ENCODE assay signal across 9 cellular contexts in genomic region chr6:16206595-16207037, GRCh38. TPM values are rescaled to one million over a fixed set of nuclear protein-coding genes. Genes with fewer than 3 reads are reported as not detected.
DNase-seq lines count a peak whose midpoint lies in the region; ATAC-seq, FAIRE-seq and TF ChIP-seq lines count a peak whose summit lies in the region.
"Had no signal": no experiment of that assay in that cellular context is flagged by ENCODE, and none has a peak within 500 bp of the region (broad histone marks: within the 10 kb centered on the region; RNA-seq: fewer than 3 reads in every experiment).

No MANE protein-coding gene starts in this region.

- H3K27me3 Mint-ChIP-seq in activated CD8-positive, alpha-beta T cell treated with anti-CD3 and anti-CD28 coated beads for 36 hours = peaks cover 5% of the 10 kb centered on the region
- H3K27me3 Mint-ChIP-seq in nephron progenitor cell (ENCODE audit: low read depth, poor library complexity) = peaks cover 8% of the 10 kb centered on the region

- H3K9me3 Mint-ChIP-seq in activated CD8-positive, alpha-beta T cell treated with anti-CD3 and anti-CD28 coated beads for 36 hours = no peaks in the 10 kb centered on the region
- peaks cover 20% of the 10 kb centered on the region for H3K9me3 Mint-ChIP-seq in nephron progenitor cell

- H3K36me3 Mint-ChIP-seq in activated CD8-positive, alpha-beta T cell treated with anti-CD3 and anti-CD28 coated beads for 36 hours (ENCODE audit: low read depth) = no peaks in the 10 kb centered on the region
- peaks cover 5% of the 10 kb centered on the region for H3K36me3 Mint-ChIP-seq in nephron progenitor cell (ENCODE audit: low read depth)
- H3K36me3 Mint-ChIP-seq: activated naive CD8-positive, alpha-beta T cell had no signal

- intact Hi-C loops in activated CD8-positive, alpha-beta T cell treated with anti-CD3 and anti-CD28 coated beads for 36 hours (cut with micrococcal nuclease) = loop anchor here (1.0 to 5.0 kb wide), 2 partner anchors 314 to 515 kb away; no protein-coding TSS in a partner anchor
- intact Hi-C loops in uterus (cut with DNase I; ENCODE audit: low total_unique reads) = loop anchor here (5.0 kb wide), 1 partner anchor 514 kb away; no protein-coding TSS in a partner anchor

- FAIRE-seq in D721Med (lab: Jason Lieb, UNC) = peak; percentile 70

- DNase-seq in D721Med (ENCODE audit: insufficient read length, low spot score) (peak; percentile 37), NCI-H526 treated with DMSO at 0.1 percent for 48 hours (lab: John Stamatoyannopoulos, UW) (peak; percentile 54), fibroblast of mammary gland (ENCODE audit: low read depth) (peak; percentile 86), nephron progenitor cell (peak; percentile 63), uterus (peak; percentile 58 to 79)
- DNase-seq in activated CD8-positive, alpha-beta T cell treated with anti-CD3 and anti-CD28 coated beads for 36 hours = peak; percentile 56

- H3K27me3 ChIP-seq in uterus = no peaks in the 10 kb centered on the region

- POLR2A ChIA-PET in HEK293 (lab: Yijun Ruan, JAX) = no interaction called here
- POLR2A ChIA-PET in activated CD8-positive, alpha-beta T cell treated with anti-CD3 and anti-CD28 coated beads for 36 hours (lab: Charles Lee) = no interaction called here

- no peak for TF ChIP-seq POLR2A in uterus (IDR thresholded peaks at IDR 0.05)

- H3K27ac Mint-ChIP-seq in activated CD8-positive, alpha-beta T cell treated with anti-CD3 and anti-CD28 coated beads for 36 hours = no peak overlapping the region
- peak overlapping the region; percentile 100 for H3K27ac Mint-ChIP-seq in nephron progenitor cell
- H3K27ac Mint-ChIP-seq: activated naive CD8-positive, alpha-beta T cell had no signal

- no peaks in the 10 kb centered on the region for H3K4me1 Mint-ChIP-seq in activated CD8-positive, alpha-beta T cell treated with anti-CD3 and anti-CD28 coated beads for 36 hours (ENCODE audit: low read depth)
- H3K4me1 Mint-ChIP-seq in nephron progenitor cell = peaks cover 51% of the 10 kb centered on the region

- ATAC-seq in activated CD8-positive, alpha-beta T cell treated with anti-CD3 and anti-CD28 coated beads for 36 hours = peak; percentile 79
- no peak for ATAC-seq in HG03159 (IDR thresholded peaks at IDR 0.05; ENCODE audit: unreplicated experiment)

- TF ChIP-seq CTCF in D721Med (IDR thresholded peaks at IDR 0.05; ENCODE audit: insufficient read depth, missing control alignments) (peak; percentile 96), HEK293 (tag by site-specific recombination; IDR thresholded peaks at IDR 0.05) (peak; percentile 70), fibroblast of mammary gland (conservative IDR thresholded peaks at IDR 0.05; ENCODE audit: control insufficient read depth, insufficient read depth, low read depth, low read length) (peak; percentile 97), nephron progenitor cell (IDR thresholded peaks at IDR 0.05) (peak; percentile 96), uterus (IDR thresholded peaks at IDR 0.05) (peak; percentile 91 to 96 (median 94))
- TF ChIP-seq CTCF in activated CD8-positive, alpha-beta T cell treated with anti-CD3 and anti-CD28 coated beads for 36 hours (IDR thresholded peaks at IDR 0.05) = peak; percentile 98

- H3K4me3 ChIP-seq in HEK293 (ENCODE audit: low read depth, low read length) (no peak overlapping the region), fibroblast of mammary gland (ENCODE audit: control insufficient read depth, low read depth, low read length) (no peak overlapping the region), uterus (no peak overlapping the region)

- H3K9me3 ChIP-seq in HEK293 (ENCODE audit: control insufficient read depth, insufficient read depth, low read depth, low read length) (no peaks in the 10 kb centered on the region), uterus (no peaks in the 10 kb centered on the region)

- H3K27ac ChIP-seq in HEK293 (ENCODE audit: extremely low read depth, low read depth, low read length) (peak overlapping the region; percentile 89; the same call in 1 of the 2 replicates), uterus (peak overlapping the region in 1 of 2 donors; percentile 45)

- CTCF ChIA-PET in HEK293 (lab: Yijun Ruan, JAX) = interaction anchor here (0.6 to 7.2 kb wide), 33 partner anchors 9 to 880 kb away, joined by 3 to 64 read pairs (median 4); partner anchors contain the start of gene MYLIP
- CTCF ChIA-PET in activated CD8-positive, alpha-beta T cell treated with anti-CD3 and anti-CD28 coated beads for 36 hours (lab: Charles Lee) = interaction anchor here (0.7 to 4.5 kb wide), 20 partner anchors 8 to 522 kb away, joined by 3 to 33 read pairs (median 4); no protein-coding TSS in a partner anchor

- no peak overlapping the region for H3K4me3 Mint-ChIP-seq in activated CD8-positive, alpha-beta T cell treated with anti-CD3 and anti-CD28 coated beads for 36 hours
- H3K4me3 Mint-ChIP-seq in nephron progenitor cell = no peak overlapping the region
- H3K4me3 Mint-ChIP-seq: activated naive CD8-positive, alpha-beta T cell had no signal

- H3K36me3 ChIP-seq in HEK293 (ENCODE audit: control insufficient read depth in 2 of 2, insufficient read depth in 1 of 2, low read length in 2 of 2) (no peaks in the 10 kb centered on the region), uterus (no peaks in the 10 kb centered on the region)

- H3K4me1 ChIP-seq in HEK293 (ENCODE audit: control insufficient read depth, insufficient read depth, low read length) (peaks cover 8% of the 10 kb centered on the region), uterus (peaks cover 0 to 3% of the 10 kb centered on the region in 2 donors)

TF ChIP-seq in HEK293, 187 proteins besides CTCF, POLR2A, EP300 and RAD21 (continues in another document):
- TF ChIP-seq ZNF155 (tag by site-specific recombination; IDR thresholded peaks at IDR 0.05) = no peak
- no peak for TF ChIP-seq ZEB2 (tag by site-specific recombination; IDR thresholded peaks at IDR 0.05)
- TF ChIP-seq ZNF776 (tag by site-specific recombination; IDR thresholded peaks at IDR 0.05; ENCODE audit: borderline replicate concordance) = no peak
- no peak for TF ChIP-seq EGR2 (tag by site-specific recombination; IDR thresholded peaks at IDR 0.05; ENCODE audit: low read depth)
- TF ChIP-seq SP3 (tag by site-specific recombination; IDR thresholded peaks at IDR 0.05) = no peak
- no peak for TF ChIP-seq WT1 (tag by site-specific recombination; IDR thresholded peaks at IDR 0.05)
- TF ChIP-seq, protein P1, sequence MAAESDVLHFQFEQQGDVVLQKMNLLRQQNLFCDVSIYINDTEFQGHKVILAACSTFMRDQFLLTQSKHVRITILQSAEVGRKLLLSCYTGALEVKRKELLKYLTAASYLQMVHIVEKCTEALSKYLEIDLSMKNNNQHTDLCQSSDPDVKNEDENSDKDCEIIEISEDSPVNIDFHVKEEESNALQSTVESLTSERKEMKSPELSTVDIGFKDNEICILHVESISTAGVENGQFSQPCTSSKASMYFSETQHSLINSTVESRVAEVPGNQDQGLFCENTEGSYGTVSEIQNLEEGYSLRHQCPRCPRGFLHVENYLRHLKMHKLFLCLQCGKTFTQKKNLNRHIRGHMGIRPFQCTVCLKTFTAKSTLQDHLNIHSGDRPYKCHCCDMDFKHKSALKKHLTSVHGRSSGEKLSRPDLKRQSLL (tag by site-specific recombination; IDR thresholded peaks at IDR 0.05) = no peak
- no peak for TF ChIP-seq ZBTB26 (tag by site-specific recombination; optimal IDR thresholded peaks at IDR 0.05)
- TF ChIP-seq PRDM10 (tag by site-specific recombination; IDR thresholded peaks at IDR 0.05) = no peak

RNA-seq across cellular contexts. Expression of gene GMPR, which starts 31.8 kb away (rescaled TPM):
- under 1 TPM; 0.31 to 0.65 TPM for total RNA-seq in activated CD8-positive, alpha-beta T cell treated with anti-CD3 and anti-CD28 coated beads for 36 hours
- 10 to 100 TPM in 2 of 4 donors, 1 to 10 TPM in 2; 1.5 to 18.2 (median 10.6) TPM for total RNA-seq in uterus
